ENCODE assay signal across 8 cellular contexts in the genomic region with DNA sequence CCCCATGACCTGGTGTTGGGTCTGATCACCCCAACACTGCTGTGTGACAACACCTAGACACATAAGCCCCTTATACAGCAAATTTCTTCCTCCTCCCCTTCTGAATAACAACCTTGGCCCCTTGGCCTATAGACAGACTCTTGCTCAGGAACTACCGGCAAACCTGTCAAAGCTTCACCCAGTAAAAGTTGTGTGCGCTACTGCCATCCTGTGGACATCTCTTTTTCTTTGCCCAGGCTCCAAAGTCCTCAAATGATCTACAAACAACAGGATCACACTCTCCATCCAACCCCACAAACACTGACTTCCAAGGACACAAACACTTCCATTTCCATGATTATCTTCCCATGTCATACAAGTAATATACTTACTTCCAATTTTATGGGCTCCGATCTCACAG.
DNase-seq lines count a peak whose midpoint lies in the region; ATAC-seq, FAIRE-seq and TF ChIP-seq lines count a peak whose summit lies in the region.
"Not testable (repeated sequence)": the region's sequence is repeated elsewhere in the genome, so short reads cannot be mapped to it uniquely, and the experiment has no call there.

No MANE protein-coding gene starts in this region.

- TF ChIP-seq CTCF in GM10266 (IDR thresholded peaks at IDR 0.05; ENCODE audit: control insufficient read depth, insufficient read depth, low read depth, missing control alignments) = peak; percentile 30
- TF ChIP-seq CTCF in MM.1S (IDR thresholded peaks at IDR 0.05; ENCODE audit: low read length) = peak; percentile 31
- TF ChIP-seq CTCF in K562 (IDR thresholded peaks at IDR 0.05 in 2 of 3, conservative IDR thresholded peaks at IDR 0.05 in 1 of 3; ENCODE audit: insufficient read depth in 2 of 3, low read depth in 1 of 3, low read length in 3 of 3) = peak in 2 of 3 experiments; percentile 2 to 32; a peak in 1 of 6 replicates

- peak in 1 of 2 experiments; percentile 5; a peak in 1 of 4 replicates for TF ChIP-seq RAD21 in K562 (CRISPR knock-in tag; conservative IDR thresholded peaks at IDR 0.05 in 1 of 2, IDR thresholded peaks at IDR 0.05 in 1 of 2)

- ATAC-seq in GM19395 (IDR thresholded peaks at IDR 0.05; ENCODE audit: unreplicated experiment) (peak; percentile 65), HG03342 (IDR thresholded peaks at IDR 0.05; ENCODE audit: unreplicated experiment) (peak; percentile 56), K562 (peak; percentile 68), left lobe of liver (peak; percentile 87)

- TF ChIP-seq EP300 in K562 (IDR thresholded peaks at IDR 0.05; ENCODE audit: low read length) = not testable (repeated sequence)

- in situ Hi-C loops in ACHN (cut with HindIII; ENCODE audit: low pct_ligation_motif_present, low pct_unique_long_range_greater_than_20kb, low sequenced_read_pairs); K562 (cut with MboI): not testable (repeated sequence)

- H3K9me3 ChIP-seq in MM.1S (replicated peaks; ENCODE audit: insufficient read depth, low read length); K562 (replicated peaks; ENCODE audit: control insufficient read depth, insufficient read depth, low read depth, low read length): not testable (repeated sequence)

- not testable (repeated sequence) for H3K36me3 ChIP-seq in MM.1S (replicated peaks; ENCODE audit: insufficient read depth, low read length); K562 (ENCODE audit: control insufficient read depth, insufficient read depth, low read length)

- not testable (repeated sequence) for H3K4me3 ChIP-seq in MM.1S (ENCODE audit: low read length); K562

- not testable (repeated sequence) for H2AFZ ChIP-seq in MM.1S (ENCODE audit: low read length); K562 (ENCODE audit: low read depth, low read length)

- not testable (repeated sequence) for H3K4me2 ChIP-seq in MM.1S (ENCODE audit: low read depth, low read length); K562 (ENCODE audit: insufficient read depth, low read length)

- intact Hi-C loops in K562 (cut with micrococcal nuclease) = not testable (repeated sequence)

- H3K27ac ChIP-seq in MM.1S (ENCODE audit: low read length); K562 (ENCODE audit: extremely low read depth, low read depth, low read length): not testable (repeated sequence)

- not testable (repeated sequence) for H3K27me3 ChIP-seq in MM.1S (replicated peaks; ENCODE audit: insufficient read depth, low read length); K562 (ENCODE audit: control insufficient read depth in 2 of 2, insufficient read depth in 2 of 2, low read length in 2 of 2)

- H3K9me2 ChIP-seq in MM.1S (replicated peaks; ENCODE audit: insufficient read depth, low read length) = not testable (repeated sequence)

- not testable (repeated sequence) for FAIRE-seq in K562 (lab: Jason Lieb, UNC)

- DNase-seq in ACHN = peak; percentile 36
- DNase-seq in GM10266 (ENCODE audit: extremely low spot score) = peak; percentile 3
- DNase-seq in MM.1S = peak; percentile 48
- peak; percentile 22 for DNase-seq in RKO (ENCODE audit: low spot score)
- DNase-seq in K562 (ENCODE audit: extremely low read depth in 1 of 4, low spot score in 3 of 4) = peak in 2 of 4 experiments; percentile 1 to 20
- not testable (repeated sequence) for DNase-seq in left lobe of liver (ENCODE audit: low spot score)

- H3F3A ChIP-seq in MM.1S (ENCODE audit: insufficient read depth, low read length) = not testable (repeated sequence)

- TF ChIP-seq POLR2A in K562 (conservative IDR thresholded peaks at IDR 0.05) = not testable (repeated sequence)

- POLR2A ChIA-PET in K562 (lab: Yijun Ruan, JAX) = not testable (repeated sequence)

- CTCF ChIA-PET in K562 (lab: Yijun Ruan, JAX; ENCODE audit: low intra/inter-chr PET ratio) = not testable (repeated sequence)

- not testable (repeated sequence) for BruUV-seq in K562 (replicated peaks; lab: Mats Ljungman, UMichigan)

- H4K20me1 ChIP-seq in MM.1S (ENCODE audit: insufficient read depth, low read length); K562 (replicated peaks; ENCODE audit: control insufficient read depth, insufficient read depth, low read length): not testable (repeated sequence)

- not testable (repeated sequence) for H3K9ac ChIP-seq in MM.1S (ENCODE audit: low read length); K562 (ENCODE audit: insufficient read depth in 1 of 2, low read depth in 2 of 2, low read length in 2 of 2)

- H3K9me1 ChIP-seq in K562 (ENCODE audit: control insufficient read depth, insufficient read depth, low read length) = not testable (repeated sequence)

- H3K79me2 ChIP-seq in MM.1S (ENCODE audit: low read length); K562 (ENCODE audit: control insufficient read depth, insufficient read depth, low read length): not testable (repeated sequence)

- H3K4me1 ChIP-seq in MM.1S (ENCODE audit: low read length); K562 (replicated peaks in 1 of 2; ENCODE audit: control insufficient read depth in 2 of 2, insufficient read depth in 2 of 2, low read length in 2 of 2): not testable (repeated sequence)

- WGBS in K562 (ENCODE audit: insufficient coverage, low coverage, missing lambda C conversion rate) = 8% methylated on average over 3 of the region's 3 CpGs
